Comparison of ENCODE assay signal across 8 cellular contexts in the genomic region with DNA sequence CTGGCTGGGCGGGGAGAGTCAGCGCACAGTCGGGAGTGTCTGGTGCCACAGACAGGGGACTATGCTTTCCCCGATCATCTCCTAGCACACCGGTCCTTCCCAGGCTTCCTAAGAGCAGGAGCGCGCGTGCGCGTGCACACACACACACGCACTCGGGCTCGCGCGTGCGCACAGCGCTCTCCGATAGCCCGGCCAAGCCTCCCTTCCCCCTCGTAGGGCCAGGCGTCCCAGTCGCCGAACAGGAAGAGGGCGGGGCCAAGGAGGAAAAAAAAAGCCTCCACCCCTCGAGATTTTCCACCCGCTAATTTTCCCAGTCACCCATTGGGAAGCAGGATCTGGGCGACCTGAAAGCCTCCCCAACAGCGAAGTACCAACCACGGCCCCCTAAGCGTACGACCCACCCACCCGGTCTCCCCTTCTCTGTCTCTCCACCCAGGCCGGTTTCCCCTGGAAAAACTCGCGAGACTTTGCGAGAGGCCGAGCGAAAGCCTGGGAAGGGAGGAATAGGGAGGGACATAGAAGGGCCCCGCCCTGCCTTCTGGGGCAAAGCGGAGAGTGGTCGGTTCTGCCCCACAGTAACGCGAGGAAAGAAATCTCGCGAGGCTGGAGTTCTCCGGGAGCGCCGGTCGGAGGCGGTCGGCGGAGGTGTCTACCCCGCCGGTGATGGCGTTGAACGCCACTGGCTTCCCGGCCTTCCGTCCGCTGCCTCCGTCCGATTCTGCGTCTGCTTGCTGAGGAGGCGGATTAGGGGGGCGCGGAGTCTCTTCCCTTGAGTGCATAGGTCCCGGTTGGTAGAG. TPM values are rescaled to one million over a fixed set of nuclear protein-coding genes. Genes with fewer than 3 reads are reported as not detected.
DNase-seq lines count a peak whose midpoint lies in the region; ATAC-seq lines count a peak whose summit lies in the region.

Gene FGFR1OP2 (plus strand): TSS at position 608 of the 797 bp plus-strand sequence. CDS start 15,689 bp downstream, outside the sequence.
A gene with protein sequence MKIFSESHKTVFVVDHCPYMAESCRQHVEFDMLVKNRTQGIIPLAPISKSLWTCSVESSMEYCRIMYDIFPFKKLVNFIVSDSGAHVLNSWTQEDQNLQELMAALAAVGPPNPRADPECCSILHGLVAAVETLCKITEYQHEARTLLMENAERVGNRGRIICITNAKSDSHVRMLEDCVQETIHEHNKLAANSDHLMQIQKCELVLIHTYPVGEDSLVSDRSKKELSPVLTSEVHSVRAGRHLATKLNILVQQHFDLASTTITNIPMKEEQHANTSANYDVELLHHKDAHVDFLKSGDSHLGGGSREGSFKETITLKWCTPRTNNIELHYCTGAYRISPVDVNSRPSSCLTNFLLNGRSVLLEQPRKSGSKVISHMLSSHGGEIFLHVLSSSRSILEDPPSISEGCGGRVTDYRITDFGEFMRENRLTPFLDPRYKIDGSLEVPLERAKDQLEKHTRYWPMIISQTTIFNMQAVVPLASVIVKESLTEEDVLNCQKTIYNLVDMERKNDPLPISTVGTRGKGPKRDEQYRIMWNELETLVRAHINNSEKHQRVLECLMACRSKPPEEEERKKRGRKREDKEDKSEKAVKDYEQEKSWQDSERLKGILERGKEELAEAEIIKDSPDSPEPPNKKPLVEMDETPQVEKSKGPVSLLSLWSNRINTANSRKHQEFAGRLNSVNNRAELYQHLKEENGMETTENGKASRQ (minus strand): TSS at position 119 of the 797 bp plus-strand sequence. CDS start 1,178 bp downstream, outside the sequence.

- peak within 1 kb of the TSS; percentile 93 to 98 (median 96) for H3K4me3 ChIP-seq in BLaER1 treated with 17β-estradiol and CSF1 and Interleukin-3, amounts not matched to agents 10 nM and 100 nM

- H4K20me1 ChIP-seq in BLaER1 treated with 17β-estradiol and CSF1 and Interleukin-3, amounts not matched to agents 10 nM and 100 nM = peaks cover 18 to 68% (median 42%) of the 10 kb centered on the region in 11 experiments; a peak in 19 of 22 replicates

- H3K4me1 ChIP-seq in BLaER1 treated with 17β-estradiol and CSF1 and Interleukin-3, amounts not matched to agents 10 nM and 100 nM = peaks cover 31 to 57% (median 53%) of the 10 kb centered on the region in 10 experiments

- no peaks in the 10 kb centered on the region for H3K27me3 ChIP-seq in BLaER1 treated with 17β-estradiol and CSF1 and Interleukin-3, amounts not matched to agents 10 nM and 100 nM

- H3K4me2 ChIP-seq in BLaER1 treated with 17β-estradiol and CSF1 and Interleukin-3, amounts not matched to agents 10 nM and 100 nM = peak within 1 kb of the TSS; percentile 86 to 96 (median 91)

- peak; percentile 80 for ATAC-seq in GM19351 (IDR thresholded peaks at IDR 0.05; ENCODE audit: unreplicated experiment)
- peak; percentile 84 for ATAC-seq in HG03521 (IDR thresholded peaks at IDR 0.05; ENCODE audit: unreplicated experiment)
- ATAC-seq in left lobe of liver = peak; percentile 93

- peaks cover 0 to 1% (median 0%) of the 10 kb centered on the region in 11 experiments; a peak in 2 of 22 replicates for H3K9me3 ChIP-seq in BLaER1 treated with 17β-estradiol and CSF1 and Interleukin-3, amounts not matched to agents 10 nM and 100 nM (replicated peaks in 1 of 11)

- peaks cover 0 to 23% (median 13%) of the 10 kb centered on the region in 11 experiments; a peak in 14 of 22 replicates for H3K36me3 ChIP-seq in BLaER1 treated with 17β-estradiol and CSF1 and Interleukin-3, amounts not matched to agents 10 nM and 100 nM

- H3K9ac ChIP-seq in BLaER1 treated with 17β-estradiol and CSF1 and Interleukin-3, amounts not matched to agents 10 nM and 100 nM = peak within 1 kb of the TSS; percentile 96 to 99 (median 97)

- DNase-seq in NCI-H748 (lab: John Stamatoyannopoulos, UW; ENCODE audit: unreplicated experiment) = peak; percentile 97
- DNase-seq in activated CD4-positive, alpha-beta T cell treated with anti-CD3 and anti-CD28 coated beads, Interleukin-2, amount 50 U/mL, for 1 hour = peak; percentile 94
- DNase-seq in dedifferentiated amniotic fluid mesenchymal stem cell (ENCODE audit: extremely low spot score) = peak; percentile 99
- DNase-seq in left lobe of liver (ENCODE audit: low spot score) = peak; percentile 99
- DNase-seq in stimulated activated CD4-positive, alpha-beta T cell treated with anti-CD3 and anti-CD28 coated beads, Interleukin-2, amount 100 ng/mL, for 4 hours (ENCODE audit: low read depth) = peak; percentile 96

- H3K27ac ChIP-seq in BLaER1 treated with 17β-estradiol and CSF1 and Interleukin-3, amounts not matched to agents 10 nM and 100 nM = peak within 1 kb of the TSS; percentile 90 to 96 (median 93)

RNA-seq across cellular contexts. Expression of gene FGFR1OP2, which starts in this region (rescaled TPM):
- 12.7 TPM for total RNA-seq in left lobe of liver

RNA-seq across cellular contexts. Expression of the second gene that starts in this region (rescaled TPM):
- 5.5 TPM for total RNA-seq in left lobe of liver

Comparison
In these comparisons a context has a peak if more than half of its experiments do, and no peak if none do; other contexts are left out.
1. Peak in every context shown above with its lines: DNase-seq, ATAC-seq, H3K4me3 ChIP-seq and H3K27ac ChIP-seq.